10 cellular contexts compared by ENCODE assay signal in genomic region chr9:130117816-130118632, GRCh38. TPM values are rescaled to one million over a fixed set of nuclear protein-coding genes. Genes with fewer than 3 reads are reported as not detected.
DNase-seq lines count a peak whose midpoint lies in the region; ATAC-seq, FAIRE-seq and TF ChIP-seq lines count a peak whose summit lies in the region.
"Had no signal": no experiment of that assay in that cellular context is flagged by ENCODE, and none has a peak within 500 bp of the region (broad histone marks: within the 10 kb centered on the region; RNA-seq: fewer than 3 reads in every experiment).

No MANE protein-coding gene starts in this region.

- ATAC-seq in HG03342 (IDR thresholded peaks at IDR 0.05; ENCODE audit: unreplicated experiment): no peak

- peaks cover 40% of the 10 kb centered on the region for H3K36me3 Mint-ChIP-seq in nephron progenitor cell (ENCODE audit: low read depth)

- peaks cover 72% of the 10 kb centered on the region for H3K4me1 Mint-ChIP-seq in nephron progenitor cell

- peak overlapping the region; percentile 31 for H3K4me3 Mint-ChIP-seq in nephron progenitor cell

- peaks cover 30% of the 10 kb centered on the region for H3K36me3 ChIP-seq in MG63

- peak overlapping the region; percentile 93 for H3K27ac Mint-ChIP-seq in nephron progenitor cell

- no peak for FAIRE-seq in HTR-8/SVneo (lab: Jason Lieb, UNC)

- no peaks in the 10 kb centered on the region for H3K9me3 Mint-ChIP-seq in nephron progenitor cell

- no peaks in the 10 kb centered on the region for H3K27me3 Mint-ChIP-seq in nephron progenitor cell (ENCODE audit: low read depth, poor library complexity)

- in situ Hi-C loops in GM13976 (cut with MboI; ENCODE audit: low sequenced_read_pairs, unreplicated experiment): loop anchor here (10.0 kb wide), 1 partner anchor 117 kb away; no protein-coding TSS in a partner anchor

- no peaks in the 10 kb centered on the region for H3K9me3 ChIP-seq in MG63
- H3K9me3 ChIP-seq: Caco-2 had no signal

- DNase-seq in AG08395 (ENCODE audit: low spot score) (peak; percentile 84), MG63 (peak; percentile 69), dermis blood vessel endothelial cell (peak; percentile 55), nephron progenitor cell (no peak), GM13976 (ENCODE audit: low spot score) (no peak), HTR-8/SVneo (ENCODE audit: insufficient read length, low spot score) (no peak)
- no peak for DNase-seq in stimulated activated CD4-positive, alpha-beta T cell treated with anti-CD3 and anti-CD28 coated beads, Interleukin-4, amount 100 ng/mL, for 24 hours
- DNase-seq: Caco-2, NCI-H1930 had no signal

- H3K4me3 ChIP-seq in MG63: no peak overlapping the region

- H3K27me3 ChIP-seq in MG63: no peaks in the 10 kb centered on the region

- TF ChIP-seq CTCF in nephron progenitor cell (IDR thresholded peaks at IDR 0.05) (no peak), GM13976 (IDR thresholded peaks at IDR 0.05; ENCODE audit: borderline replicate concordance, control extremely low read depth, extremely low read depth, insufficient read depth, missing control alignments) (no peak)

RNA-seq across cellular contexts. Expression of gene NCS1, which starts 54.2 kb away (rescaled TPM):
- total RNA-seq in MG63 (2014; rRNA removed; shearing (Covaris generic); ENCODE audit: low replicate concordance): 16.6 and 34.4 TPM in 2 replicates
- 8.2 and 12.3 TPM in 2 replicates for total RNA-seq in dermis blood vessel endothelial cell

Comparison
In these comparisons a context has a peak if more than half of its experiments do, and no peak if none do; other contexts are left out.
1. DNase-seq: peak in AG08395 (single experiment), MG63 (single experiment) and dermis blood vessel endothelial cell (single experiment); none in nephron progenitor cell (single experiment), GM13976 (single experiment), stimulated activated CD4-positive, alpha-beta T cell treated with anti-CD3 and anti-CD28 coated beads, Interleukin-4, amount 100 ng/mL, for 24 hours (single experiment) and HTR-8/SVneo (single experiment).